In genomic region chr1:94962745-94963265, GRCh38 we compare ENCODE assay signal across 1 cellular context.
A peak's percentile ranks its signal among the peaks of the same experiment; 100 is the strongest.
TF ChIP-seq lines count a peak whose summit lies in the region.

No MANE protein-coding gene starts in this region.

TF ChIP-seq in HepG2, 621 proteins besides CTCF, POLR2A, EP300 and RAD21 (continued from another document and continues in another):
- TF ChIP-seq ZBTB49 (CRISPR knock-in tag; IDR thresholded peaks at IDR 0.05; ENCODE audit: borderline replicate concordance) (no peak), SAFB2 (CRISPR knock-in tag; IDR thresholded peaks at IDR 0.05; ENCODE audit: borderline replicate concordance, low read depth) (no peak), POGK (CRISPR knock-in tag; conservative IDR thresholded peaks at IDR 0.05) (no peak), DMTF1 (CRISPR knock-in tag; IDR thresholded peaks at IDR 0.05) (no peak), DPF2 (CRISPR knock-in tag; IDR thresholded peaks at IDR 0.05; ENCODE audit: borderline replicate concordance, low read depth) (peak; percentile 82), HBP1 (CRISPR knock-in tag; IDR thresholded peaks at IDR 0.05; ENCODE audit: low read depth) (no peak; the same call in 1 of the 2 replicates), HNRNPH1 (optimal IDR thresholded peaks at IDR 0.05; ENCODE audit: low read depth, low read length) (no peak), RELA (CRISPR knock-in tag; IDR thresholded peaks at IDR 0.05) (no peak), ZNF333 (CRISPR knock-in tag; IDR thresholded peaks at IDR 0.05; ENCODE audit: borderline replicate concordance) (no peak), ZNF564 (CRISPR knock-in tag; IDR thresholded peaks at IDR 0.05) (no peak), MXI1 (IDR thresholded peaks at IDR 0.05; ENCODE audit: borderline replicate concordance, low read depth, low read length) (no peak; the same call in 2 of the 3 replicates), HNF4G (IDR thresholded peaks at IDR 0.05; ENCODE audit: borderline replicate concordance, low read depth, low read length) (peak; percentile 84), HNF4G (CRISPR knock-in tag; IDR thresholded peaks at IDR 0.05; ENCODE audit: borderline replicate concordance, low read depth) (peak; percentile 51; the same call in 1 of the 2 replicates), ZNF383 (CRISPR knock-in tag; IDR thresholded peaks at IDR 0.05; ENCODE audit: borderline replicate concordance) (no peak), LCORL (IDR thresholded peaks at IDR 0.05) (no peak), LCORL (CRISPR knock-in tag; IDR thresholded peaks at IDR 0.05) (peak; percentile 63), KMT2B (CRISPR knock-in tag; IDR thresholded peaks at IDR 0.05) (peak; percentile 61; the same call in 1 of the 2 replicates), THYN1 (CRISPR knock-in tag; IDR thresholded peaks at IDR 0.05; ENCODE audit: borderline replicate concordance, low read depth) (no peak), FOXA1 (IDR thresholded peaks at IDR 0.05) (no peak), FOXA1 (CRISPR knock-in tag; IDR thresholded peaks at IDR 0.05) (no peak), ZNF790 (CRISPR knock-in tag; IDR thresholded peaks at IDR 0.05; ENCODE audit: borderline replicate concordance) (no peak), ZNF567 (CRISPR knock-in tag; IDR thresholded peaks at IDR 0.05; ENCODE audit: borderline replicate concordance) (no peak), NFATC3 (CRISPR knock-in tag; IDR thresholded peaks at IDR 0.05) (no peak), ZNF337 (CRISPR knock-in tag; IDR thresholded peaks at IDR 0.05; ENCODE audit: borderline replicate concordance, low read depth) (no peak), SYNCRIP (IDR thresholded peaks at IDR 0.05; ENCODE audit: insufficient read depth, low read depth, low read length) (no peak), PHF20 (CRISPR knock-in tag; IDR thresholded peaks at IDR 0.05) (no peak), SRSF9 (IDR thresholded peaks at IDR 0.05; ENCODE audit: borderline replicate concordance, insufficient read depth, low read depth, low read length, poor library complexity, severe bottlenecking) (no peak), EED (CRISPR knock-in tag; IDR thresholded peaks at IDR 0.05) (no peak), GATA4 (IDR thresholded peaks at IDR 0.05; ENCODE audit: borderline replicate concordance, low read depth) (peak; percentile 80; the same call in 1 of the 2 replicates), BORCS8-MEF2B (CRISPR knock-in tag; IDR thresholded peaks at IDR 0.05) (no peak), ZNF142 (CRISPR knock-in tag; IDR thresholded peaks at IDR 0.05) (no peak), PCBP2 (optimal IDR thresholded peaks at IDR 0.05; ENCODE audit: low read depth, low read length, poor library complexity, severe bottlenecking) (no peak), MLXIP (CRISPR knock-in tag; IDR thresholded peaks at IDR 0.05; ENCODE audit: borderline replicate concordance) (no peak), CCDC6 (CRISPR knock-in tag; IDR thresholded peaks at IDR 0.05) (no peak), DMAP1 (CRISPR knock-in tag; IDR thresholded peaks at IDR 0.05) (peak; percentile 59; the same call in 1 of the 2 replicates), MAZ (IDR thresholded peaks at IDR 0.05; ENCODE audit: borderline replicate concordance, low read depth, low read length) (no peak), MAZ (CRISPR knock-in tag; IDR thresholded peaks at IDR 0.05; ENCODE audit: low read depth) (no peak), SRF (IDR thresholded peaks at IDR 0.05; ENCODE audit: low read depth, low read length) (no peak), ZNF782 (CRISPR knock-in tag; IDR thresholded peaks at IDR 0.05; ENCODE audit: borderline replicate concordance) (no peak), SNAPC4 (CRISPR knock-in tag; IDR thresholded peaks at IDR 0.05) (no peak)
